Comparison of ENCODE assay signal across 1 cellular context in the genomic region with DNA sequence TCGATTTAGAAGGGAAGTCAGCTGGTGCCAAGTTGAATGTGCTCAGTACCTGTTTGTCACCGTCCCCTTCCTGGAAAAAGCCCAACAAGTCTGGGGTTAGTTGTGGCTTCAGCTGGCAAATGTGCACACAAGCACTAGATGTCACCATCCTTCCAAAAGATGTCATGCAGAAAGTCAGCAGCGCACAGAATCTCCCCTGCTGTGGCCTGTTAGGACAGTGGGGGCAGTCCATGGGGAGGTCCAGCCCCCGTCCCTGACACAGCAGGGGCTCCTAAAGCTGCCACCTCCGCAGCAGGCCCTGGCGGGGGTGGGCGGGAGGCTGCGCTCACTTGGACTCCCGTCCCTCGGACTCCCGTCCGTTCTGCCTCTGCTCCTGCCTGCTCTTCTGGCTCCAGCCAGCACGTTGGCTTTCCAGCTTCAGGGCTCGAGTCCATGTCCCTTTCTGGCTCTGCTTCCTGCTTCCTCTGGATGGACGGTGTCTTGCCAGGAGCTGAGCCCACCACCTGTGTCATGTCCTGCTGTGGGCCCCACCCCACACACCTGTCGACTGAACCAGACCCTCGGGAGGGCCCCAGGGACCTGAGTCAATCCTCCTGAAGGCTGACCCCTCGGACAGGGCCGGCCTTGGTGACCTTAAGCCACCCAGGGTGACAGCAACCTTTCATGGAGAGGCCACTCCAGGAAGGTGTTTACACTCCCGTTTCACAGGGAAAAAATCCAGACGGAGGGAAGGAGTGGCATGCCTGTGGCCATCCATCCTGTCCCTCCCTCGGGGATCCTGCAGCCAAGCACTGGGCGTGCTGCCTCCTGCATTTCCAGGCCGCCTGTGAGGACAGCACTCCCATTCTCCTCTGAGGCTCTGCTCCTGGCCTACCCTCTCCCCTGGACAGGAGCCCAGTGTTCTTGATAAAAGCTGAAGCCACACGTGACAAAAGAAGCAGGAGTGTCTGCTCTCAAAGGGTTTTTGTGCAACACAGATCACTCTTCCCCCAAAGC.
TF ChIP-seq lines count a peak whose summit lies in the region.

No MANE protein-coding gene starts in this region.

TF ChIP-seq in HepG2, 621 proteins besides CTCF, POLR2A, EP300 and RAD21 (continues in another document):
- TF ChIP-seq FOXK2 (IDR thresholded peaks at IDR 0.05) (0 out of 2 replicates have a peak, but pooled peaks have one; percentile 42), PTBP1 (IDR thresholded peaks at IDR 0.05; ENCODE audit: low read depth, low read length, poor library complexity, severe bottlenecking) (peak; percentile 75), ZNF124 (CRISPR knock-in tag; IDR thresholded peaks at IDR 0.05) (0 out of 2 replicates have a peak, but pooled peaks have one; percentile 32), HOXA5 (CRISPR knock-in tag; IDR thresholded peaks at IDR 0.05) (peak; percentile 54; the same call in 1 of the 2 replicates), RARA (CRISPR knock-in tag; IDR thresholded peaks at IDR 0.05) (peak; percentile 87), KLF16 (CRISPR knock-in tag; IDR thresholded peaks at IDR 0.05) (no peak), MZF1 (CRISPR knock-in tag; IDR thresholded peaks at IDR 0.05; ENCODE audit: borderline replicate concordance) (no peak), ZNF382 (CRISPR knock-in tag; IDR thresholded peaks at IDR 0.05; ENCODE audit: borderline replicate concordance) (no peak), ZFP41 (CRISPR knock-in tag; IDR thresholded peaks at IDR 0.05; ENCODE audit: borderline replicate concordance) (no peak), JUND (CRISPR knock-in tag; IDR thresholded peaks at IDR 0.05) (no peak; the same call in 1 of the 2 replicates), ZNF569 (CRISPR knock-in tag; IDR thresholded peaks at IDR 0.05; ENCODE audit: borderline replicate concordance) (no peak), ZNF773 (CRISPR knock-in tag; IDR thresholded peaks at IDR 0.05; ENCODE audit: borderline replicate concordance) (0 out of 2 replicates have a peak, but pooled peaks have one; percentile 49), ZFP36 (IDR thresholded peaks at IDR 0.05; ENCODE audit: borderline replicate concordance, low read depth, low read length, partially characterized antibody) (no peak), TBX2 (CRISPR knock-in tag; IDR thresholded peaks at IDR 0.05; ENCODE audit: borderline replicate concordance) (peak; percentile 67; the same call in 1 of the 2 replicates), DNMT1 (CRISPR knock-in tag; IDR thresholded peaks at IDR 0.05) (no peak), SRF (IDR thresholded peaks at IDR 0.05; ENCODE audit: low read depth, low read length) (0 out of 2 replicates have a peak, but pooled peaks have one; percentile 6), ZNF33A (CRISPR knock-in tag; IDR thresholded peaks at IDR 0.05; ENCODE audit: borderline replicate concordance) (no peak), ZNF317 (CRISPR knock-in tag; IDR thresholded peaks at IDR 0.05) (no peak), ZNF577 (CRISPR knock-in tag; IDR thresholded peaks at IDR 0.05; ENCODE audit: borderline replicate concordance, low read depth) (no peak), RNF2 (conservative IDR thresholded peaks at IDR 0.05; ENCODE audit: low read depth) (no peak), MEF2D (CRISPR knock-in tag; IDR thresholded peaks at IDR 0.05) (peak; percentile 58; the same call in 1 of the 2 replicates), ZNF510 (CRISPR knock-in tag; IDR thresholded peaks at IDR 0.05; ENCODE audit: low read depth) (no peak; the same call in 1 of the 2 replicates), MEIS2 (CRISPR knock-in tag; IDR thresholded peaks at IDR 0.05) (peak; percentile 61; the same call in 1 of the 2 replicates), ZMAT3 (CRISPR knock-in tag; conservative IDR thresholded peaks at IDR 0.05) (peak; percentile 83), CHD2 (IDR thresholded peaks at IDR 0.05; ENCODE audit: low read depth, low read length) (no peak), GTF2F1 (IDR thresholded peaks at IDR 0.05; ENCODE audit: low read length) (no peak), AGO1 (IDR thresholded peaks at IDR 0.05; ENCODE audit: low read depth, low read length, poor library complexity, severe bottlenecking) (peak; percentile 56), HES4 (CRISPR knock-in tag; IDR thresholded peaks at IDR 0.05; ENCODE audit: borderline replicate concordance) (no peak), TEAD2 (CRISPR knock-in tag; IDR thresholded peaks at IDR 0.05) (no peak), HNF4A (CRISPR knock-in tag; IDR thresholded peaks at IDR 0.05) (peak; percentile 41), ZBTB21 (CRISPR knock-in tag; IDR thresholded peaks at IDR 0.05) (no peak), FOSL2 (CRISPR knock-in tag; IDR thresholded peaks at IDR 0.05) (peak; percentile 4; the same call in 1 of the 2 replicates), ZNF264 (CRISPR knock-in tag; IDR thresholded peaks at IDR 0.05) (peak; percentile 23; the same call in 1 of the 2 replicates), MIER3 (CRISPR knock-in tag; IDR thresholded peaks at IDR 0.05; ENCODE audit: borderline replicate concordance) (0 out of 2 replicates have a peak, but pooled peaks have one; percentile 24), ZNF839 (CRISPR knock-in tag; IDR thresholded peaks at IDR 0.05; ENCODE audit: borderline replicate concordance) (no peak), TBP (CRISPR knock-in tag; IDR thresholded peaks at IDR 0.05) (0 out of 2 replicates have a peak, but pooled peaks have one; percentile 36), IKZF1 (IDR thresholded peaks at IDR 0.05) (no peak), RAD51 (IDR thresholded peaks at IDR 0.05; ENCODE audit: borderline replicate concordance) (no peak), ZNF552 (CRISPR knock-in tag; IDR thresholded peaks at IDR 0.05; ENCODE audit: borderline replicate concordance) (0 out of 2 replicates have a peak, but pooled peaks have one; percentile 42), RCOR2 (CRISPR knock-in tag; IDR thresholded peaks at IDR 0.05) (no peak)
- TF ChIP-seq, protein P1, sequence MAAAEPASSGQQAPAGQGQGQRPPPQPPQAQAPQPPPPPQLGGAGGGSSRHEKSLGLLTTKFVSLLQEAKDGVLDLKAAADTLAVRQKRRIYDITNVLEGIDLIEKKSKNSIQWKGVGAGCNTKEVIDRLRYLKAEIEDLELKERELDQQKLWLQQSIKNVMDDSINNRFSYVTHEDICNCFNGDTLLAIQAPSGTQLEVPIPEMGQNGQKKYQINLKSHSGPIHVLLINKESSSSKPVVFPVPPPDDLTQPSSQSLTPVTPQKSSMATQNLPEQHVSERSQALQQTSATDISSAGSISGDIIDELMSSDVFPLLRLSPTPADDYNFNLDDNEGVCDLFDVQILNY (CRISPR knock-in tag; conservative IDR thresholded peaks at IDR 0.05): no peak
- TF ChIP-seq, protein P2, sequence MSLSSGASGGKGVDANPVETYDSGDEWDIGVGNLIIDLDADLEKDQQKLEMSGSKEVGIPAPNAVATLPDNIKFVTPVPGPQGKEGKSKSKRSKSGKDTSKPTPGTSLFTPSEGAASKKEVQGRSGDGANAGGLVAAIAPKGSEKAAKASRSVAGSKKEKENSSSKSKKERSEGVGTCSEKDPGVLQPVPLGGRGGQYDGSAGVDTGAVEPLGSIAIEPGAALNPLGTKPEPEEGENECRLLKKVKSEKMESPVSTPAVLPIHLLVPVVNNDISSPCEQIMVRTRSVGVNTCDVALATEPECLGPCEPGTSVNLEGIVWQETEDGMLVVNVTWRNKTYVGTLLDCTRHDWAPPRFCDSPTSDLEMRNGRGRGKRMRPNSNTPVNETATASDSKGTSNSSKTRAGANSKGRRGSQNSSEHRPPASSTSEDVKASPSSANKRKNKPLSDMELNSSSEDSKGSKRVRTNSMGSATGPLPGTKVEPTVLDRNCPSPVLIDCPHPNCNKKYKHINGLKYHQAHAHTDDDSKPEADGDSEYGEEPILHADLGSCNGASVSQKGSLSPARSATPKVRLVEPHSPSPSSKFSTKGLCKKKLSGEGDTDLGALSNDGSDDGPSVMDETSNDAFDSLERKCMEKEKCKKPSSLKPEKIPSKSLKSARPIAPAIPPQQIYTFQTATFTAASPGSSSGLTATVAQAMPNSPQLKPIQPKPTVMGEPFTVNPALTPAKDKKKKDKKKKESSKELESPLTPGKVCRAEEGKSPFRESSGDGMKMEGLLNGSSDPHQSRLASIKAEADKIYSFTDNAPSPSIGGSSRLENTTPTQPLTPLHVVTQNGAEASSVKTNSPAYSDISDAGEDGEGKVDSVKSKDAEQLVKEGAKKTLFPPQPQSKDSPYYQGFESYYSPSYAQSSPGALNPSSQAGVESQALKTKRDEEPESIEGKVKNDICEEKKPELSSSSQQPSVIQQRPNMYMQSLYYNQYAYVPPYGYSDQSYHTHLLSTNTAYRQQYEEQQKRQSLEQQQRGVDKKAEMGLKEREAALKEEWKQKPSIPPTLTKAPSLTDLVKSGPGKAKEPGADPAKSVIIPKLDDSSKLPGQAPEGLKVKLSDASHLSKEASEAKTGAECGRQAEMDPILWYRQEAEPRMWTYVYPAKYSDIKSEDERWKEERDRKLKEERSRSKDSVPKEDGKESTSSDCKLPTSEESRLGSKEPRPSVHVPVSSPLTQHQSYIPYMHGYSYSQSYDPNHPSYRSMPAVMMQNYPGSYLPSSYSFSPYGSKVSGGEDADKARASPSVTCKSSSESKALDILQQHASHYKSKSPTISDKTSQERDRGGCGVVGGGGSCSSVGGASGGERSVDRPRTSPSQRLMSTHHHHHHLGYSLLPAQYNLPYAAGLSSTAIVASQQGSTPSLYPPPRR (CRISPR knock-in tag; IDR thresholded peaks at IDR 0.05; ENCODE audit: borderline replicate concordance): 0 out of 2 replicates have a peak, but pooled peaks have one; percentile 14
- TF ChIP-seq, protein P3, sequence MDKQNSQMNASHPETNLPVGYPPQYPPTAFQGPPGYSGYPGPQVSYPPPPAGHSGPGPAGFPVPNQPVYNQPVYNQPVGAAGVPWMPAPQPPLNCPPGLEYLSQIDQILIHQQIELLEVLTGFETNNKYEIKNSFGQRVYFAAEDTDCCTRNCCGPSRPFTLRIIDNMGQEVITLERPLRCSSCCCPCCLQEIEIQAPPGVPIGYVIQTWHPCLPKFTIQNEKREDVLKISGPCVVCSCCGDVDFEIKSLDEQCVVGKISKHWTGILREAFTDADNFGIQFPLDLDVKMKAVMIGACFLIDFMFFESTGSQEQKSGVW (CRISPR knock-in tag; IDR thresholded peaks at IDR 0.05; ENCODE audit: borderline replicate concordance): no peak
- TF ChIP-seq, protein P4, sequence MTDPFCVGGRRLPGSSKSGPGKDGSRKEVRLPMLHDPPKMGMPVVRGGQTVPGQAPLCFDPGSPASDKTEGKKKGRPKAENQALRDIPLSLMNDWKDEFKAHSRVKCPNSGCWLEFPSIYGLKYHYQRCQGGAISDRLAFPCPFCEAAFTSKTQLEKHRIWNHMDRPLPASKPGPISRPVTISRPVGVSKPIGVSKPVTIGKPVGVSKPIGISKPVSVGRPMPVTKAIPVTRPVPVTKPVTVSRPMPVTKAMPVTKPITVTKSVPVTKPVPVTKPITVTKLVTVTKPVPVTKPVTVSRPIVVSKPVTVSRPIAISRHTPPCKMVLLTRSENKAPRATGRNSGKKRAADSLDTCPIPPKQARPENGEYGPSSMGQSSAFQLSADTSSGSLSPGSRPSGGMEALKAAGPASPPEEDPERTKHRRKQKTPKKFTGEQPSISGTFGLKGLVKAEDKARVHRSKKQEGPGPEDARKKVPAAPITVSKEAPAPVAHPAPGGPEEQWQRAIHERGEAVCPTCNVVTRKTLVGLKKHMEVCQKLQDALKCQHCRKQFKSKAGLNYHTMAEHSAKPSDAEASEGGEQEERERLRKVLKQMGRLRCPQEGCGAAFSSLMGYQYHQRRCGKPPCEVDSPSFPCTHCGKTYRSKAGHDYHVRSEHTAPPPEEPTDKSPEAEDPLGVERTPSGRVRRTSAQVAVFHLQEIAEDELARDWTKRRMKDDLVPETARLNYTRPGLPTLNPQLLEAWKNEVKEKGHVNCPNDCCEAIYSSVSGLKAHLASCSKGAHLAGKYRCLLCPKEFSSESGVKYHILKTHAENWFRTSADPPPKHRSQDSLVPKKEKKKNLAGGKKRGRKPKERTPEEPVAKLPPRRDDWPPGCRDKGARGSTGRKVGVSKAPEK (CRISPR knock-in tag; IDR thresholded peaks at IDR 0.05; ENCODE audit: borderline replicate concordance): 0 out of 2 replicates have a peak, but pooled peaks have one; percentile 55
- TF ChIP-seq, protein P5, sequence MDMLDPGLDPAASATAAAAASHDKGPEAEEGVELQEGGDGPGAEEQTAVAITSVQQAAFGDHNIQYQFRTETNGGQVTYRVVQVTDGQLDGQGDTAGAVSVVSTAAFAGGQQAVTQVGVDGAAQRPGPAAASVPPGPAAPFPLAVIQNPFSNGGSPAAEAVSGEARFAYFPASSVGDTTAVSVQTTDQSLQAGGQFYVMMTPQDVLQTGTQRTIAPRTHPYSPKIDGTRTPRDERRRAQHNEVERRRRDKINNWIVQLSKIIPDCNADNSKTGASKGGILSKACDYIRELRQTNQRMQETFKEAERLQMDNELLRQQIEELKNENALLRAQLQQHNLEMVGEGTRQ (IDR thresholded peaks at IDR 0.05; ENCODE audit: low read depth, low read length): peak; percentile 37; the same call in 1 of the 2 replicates
- TF ChIP-seq, protein P5 (CRISPR knock-in tag; IDR thresholded peaks at IDR 0.05; ENCODE audit: borderline replicate concordance): no peak
- TF ChIP-seq, protein P6, sequence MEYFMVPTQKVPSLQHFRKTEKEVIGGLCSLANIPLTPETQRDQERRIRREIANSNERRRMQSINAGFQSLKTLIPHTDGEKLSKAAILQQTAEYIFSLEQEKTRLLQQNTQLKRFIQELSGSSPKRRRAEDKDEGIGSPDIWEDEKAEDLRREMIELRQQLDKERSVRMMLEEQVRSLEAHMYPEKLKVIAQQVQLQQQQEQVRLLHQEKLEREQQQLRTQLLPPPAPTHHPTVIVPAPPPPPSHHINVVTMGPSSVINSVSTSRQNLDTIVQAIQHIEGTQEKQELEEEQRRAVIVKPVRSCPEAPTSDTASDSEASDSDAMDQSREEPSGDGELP (IDR thresholded peaks at IDR 0.05; ENCODE audit: borderline replicate concordance, low read depth): peak; percentile 66; the same call in 1 of the 2 replicates
- TF ChIP-seq, protein P7, sequence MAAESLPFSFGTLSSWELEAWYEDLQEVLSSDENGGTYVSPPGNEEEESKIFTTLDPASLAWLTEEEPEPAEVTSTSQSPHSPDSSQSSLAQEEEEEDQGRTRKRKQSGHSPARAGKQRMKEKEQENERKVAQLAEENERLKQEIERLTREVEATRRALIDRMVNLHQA (CRISPR knock-in tag; IDR thresholded peaks at IDR 0.05): no peak
- TF ChIP-seq, protein P8, sequence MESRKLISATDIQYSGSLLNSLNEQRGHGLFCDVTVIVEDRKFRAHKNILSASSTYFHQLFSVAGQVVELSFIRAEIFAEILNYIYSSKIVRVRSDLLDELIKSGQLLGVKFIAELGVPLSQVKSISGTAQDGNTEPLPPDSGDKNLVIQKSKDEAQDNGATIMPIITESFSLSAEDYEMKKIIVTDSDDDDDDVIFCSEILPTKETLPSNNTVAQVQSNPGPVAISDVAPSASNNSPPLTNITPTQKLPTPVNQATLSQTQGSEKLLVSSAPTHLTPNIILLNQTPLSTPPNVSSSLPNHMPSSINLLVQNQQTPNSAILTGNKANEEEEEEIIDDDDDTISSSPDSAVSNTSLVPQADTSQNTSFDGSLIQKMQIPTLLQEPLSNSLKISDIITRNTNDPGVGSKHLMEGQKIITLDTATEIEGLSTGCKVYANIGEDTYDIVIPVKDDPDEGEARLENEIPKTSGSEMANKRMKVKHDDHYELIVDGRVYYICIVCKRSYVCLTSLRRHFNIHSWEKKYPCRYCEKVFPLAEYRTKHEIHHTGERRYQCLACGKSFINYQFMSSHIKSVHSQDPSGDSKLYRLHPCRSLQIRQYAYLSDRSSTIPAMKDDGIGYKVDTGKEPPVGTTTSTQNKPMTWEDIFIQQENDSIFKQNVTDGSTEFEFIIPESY (CRISPR knock-in tag; IDR thresholded peaks at IDR 0.05): no peak
